ENCODE assay signal across 9 cellular contexts in the genomic region with DNA sequence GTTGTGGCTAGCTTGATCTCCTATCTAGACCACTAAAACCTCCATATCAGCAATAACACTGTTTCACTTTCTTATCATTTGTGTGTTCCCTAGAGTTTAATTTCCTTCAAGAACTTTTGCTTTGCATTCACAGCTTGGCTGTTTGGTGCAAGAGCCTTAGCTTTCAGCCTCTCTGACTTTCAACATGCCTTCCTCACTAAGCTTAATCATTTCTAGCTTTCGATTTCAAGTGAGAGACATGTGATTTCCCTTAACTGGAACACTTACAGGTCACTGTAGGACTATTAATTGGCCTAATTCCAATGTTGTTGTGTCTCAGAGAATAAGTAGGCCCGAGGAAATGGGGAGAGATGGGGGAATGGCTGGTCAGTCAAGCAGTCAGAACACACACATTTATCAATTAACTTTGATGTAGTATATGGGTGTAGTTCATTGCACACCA. TPM values are rescaled to one million over a fixed set of nuclear protein-coding genes. Genes with fewer than 3 reads are reported as not detected.
DNase-seq lines count a peak whose midpoint lies in the region; ATAC-seq and TF ChIP-seq lines count a peak whose summit lies in the region.
"Had no signal": no experiment of that assay in that cellular context is flagged by ENCODE, and none has a peak within 500 bp of the region (broad histone marks: within the 10 kb centered on the region; RNA-seq: fewer than 3 reads in every experiment).

No MANE protein-coding gene starts in this region.

- no peak for TF ChIP-seq CTCF in tibial artery (IDR thresholded peaks at IDR 0.05)
- TF ChIP-seq CTCF in breast epithelium (IDR thresholded peaks at IDR 0.05) = no peak
- TF ChIP-seq CTCF in WERI-Rb-1 (IDR thresholded peaks at IDR 0.05; ENCODE audit: low read depth, low read length) = no peak

- DNase-seq in LHCN-M2 (ENCODE audit: low read depth) (peak; percentile 24), kidney tubule cell (ENCODE audit: low spot score) (peak; percentile 81), tibial artery (no peak), breast epithelium (ENCODE audit: low spot score in 2 of 2) (no peak), WERI-Rb-1 (no peak), NCI-H82 (lab: John Stamatoyannopoulos, UW) (no peak)
- DNase-seq: NCI-H446 treated with DMSO at 0.1 percent for 48 hours had no signal

- ATAC-seq in GM18517 (IDR thresholded peaks at IDR 0.05; ENCODE audit: unreplicated experiment) = peak; percentile 95
- peak; percentile 85 for ATAC-seq in GM21723 (IDR thresholded peaks at IDR 0.05; ENCODE audit: unreplicated experiment)

- H3K4me1 ChIP-seq in tibial artery = no peaks in the 10 kb centered on the region
- H3K4me1 ChIP-seq in breast epithelium = no peaks in the 10 kb centered on the region

- H3K27ac ChIP-seq in tibial artery (no peak overlapping the region), breast epithelium (no peak overlapping the region), WERI-Rb-1 (no peak overlapping the region)

- H3K27me3 ChIP-seq in tibial artery = no peaks in the 10 kb centered on the region
- no peaks in the 10 kb centered on the region for H3K27me3 ChIP-seq in breast epithelium
- H3K27me3 ChIP-seq in WERI-Rb-1 (ENCODE audit: insufficient read depth, low read depth, severe bottlenecking) = no peaks in the 10 kb centered on the region

- H3K36me3 ChIP-seq in tibial artery (no peaks in the 10 kb centered on the region), breast epithelium (no peaks in the 10 kb centered on the region), WERI-Rb-1 (no peaks in the 10 kb centered on the region)

- no peak for TF ChIP-seq POLR2A in breast epithelium (IDR thresholded peaks at IDR 0.05)

- intact Hi-C loops in tibial artery (cut with DNase I; ENCODE audit: low total_unique reads) = no loop called here
- intact Hi-C loops in breast epithelium (cut with DNase I; ENCODE audit: low total_unique reads) = no loop called here

- no peaks in the 10 kb centered on the region for H3K9me3 ChIP-seq in tibial artery
- no peaks in the 10 kb centered on the region for H3K9me3 ChIP-seq in breast epithelium
- H3K9me3 ChIP-seq in WERI-Rb-1 (ENCODE audit: severe bottlenecking) = no peaks in the 10 kb centered on the region

- no peak overlapping the region for H3K4me3 ChIP-seq in tibial artery
- no peak overlapping the region for H3K4me3 ChIP-seq in breast epithelium
- no peak overlapping the region for H3K4me3 ChIP-seq in WERI-Rb-1 (ENCODE audit: low read depth, low read length)

RNA-seq across cellular contexts. Expression of a gene that starts 10.6 kb away (rescaled TPM):
- total RNA-seq in LHCN-M2 (2014; rRNA removed) (32.2 and 37.1 TPM in 2 replicates), breast epithelium (10 to 100 TPM; 12.3 to 18.7 (median 16.4) TPM)
- polyA plus RNA-seq in LHCN-M2 (2012) = 19.7 TPM

Comparison
In these comparisons a context has a peak if more than half of its experiments do, and no peak if none do; other contexts are left out.
1. DNase-seq: peak in LHCN-M2 (single experiment) and kidney tubule cell (single experiment); none in tibial artery (0 of 2), breast epithelium (0 of 2), WERI-Rb-1 (single experiment) and NCI-H82 (single experiment).